ENCODE assay signal across 22 cellular contexts in genomic region chr1:1911390-1912041, GRCh38. TPM values are rescaled to one million over a fixed set of nuclear protein-coding genes. Genes with fewer than 3 reads are reported as not detected.
DNase-seq lines count a peak whose midpoint lies in the region; ATAC-seq and TF ChIP-seq lines count a peak whose summit lies in the region.
"Had no signal": no experiment of that assay in that cellular context is flagged by ENCODE, and none has a peak within 500 bp of the region (broad histone marks: within the 10 kb centered on the region; RNA-seq: fewer than 3 reads in every experiment).

No MANE protein-coding gene starts in this region.

- intact Hi-C loops in natural killer cell (cut with micrococcal nuclease) = no loop called here
- intact Hi-C loops in adrenal gland (cut with DNase I) = no loop called here

- no peaks in the 10 kb centered on the region for H3K36me3 Mint-ChIP-seq in natural killer cell treated with Interleukin-12 subunit alpha and Interleukin-12 subunit beta and Interleukin-15 and Interleukin-18, amount 100 ng/mL, for 72 hours
- H3K36me3 Mint-ChIP-seq in natural killer cell (no peaks in the 10 kb centered on the region), mesothelial cell of epicardium (no peaks in the 10 kb centered on the region)
- no peaks in the 10 kb centered on the region for H3K36me3 Mint-ChIP-seq in stimulated activated memory B cell treated with anti-CD40 and anti-IgM and Interleukin-4, amounts not matched to agents 10 μg/mL and 1 μg/mL and 100 μg/mL, for 72 hours
- H3K36me3 Mint-ChIP-seq in activated CD8-positive, alpha-beta T cell treated with anti-CD3 and anti-CD28 coated beads, Interleukin-2, amount 10 ng/mL, durations not matched to agents 7 days and 5 days (ENCODE audit: low read depth) = no peaks in the 10 kb centered on the region

- peak overlapping the region; percentile 25 for H3K4me3 Mint-ChIP-seq in natural killer cell treated with Interleukin-12 subunit alpha and Interleukin-12 subunit beta and Interleukin-15 and Interleukin-18, amount 100 ng/mL, for 72 hours
- H3K4me3 Mint-ChIP-seq in natural killer cell (no peak overlapping the region), mesothelial cell of epicardium (peak overlapping the region; percentile 17)
- peak overlapping the region; percentile 35 for H3K4me3 Mint-ChIP-seq in stimulated activated memory B cell treated with anti-CD40 and anti-IgM and Interleukin-4, amounts not matched to agents 10 μg/mL and 1 μg/mL and 100 μg/mL, for 72 hours
- no peak overlapping the region for H3K4me3 Mint-ChIP-seq in activated CD8-positive, alpha-beta T cell treated with anti-CD3 and anti-CD28 coated beads, Interleukin-2, amount 10 ng/mL, durations not matched to agents 7 days and 5 days
- H3K4me3 Mint-ChIP-seq: stimulated activated naive CD8-positive, alpha-beta T cell treated with anti-CD3 and anti-CD28 coated beads, Interleukin-15, amount 100 ng/mL, for 72 hours had no signal

- no peaks in the 10 kb centered on the region for H3K9me3 ChIP-seq in adrenal gland (replicated peaks in 1 of 3)
- H3K9me3 ChIP-seq: gastroesophageal sphincter had no signal

- no peaks in the 10 kb centered on the region for H3K9me3 Mint-ChIP-seq in natural killer cell treated with Interleukin-12 subunit alpha and Interleukin-12 subunit beta and Interleukin-15 and Interleukin-18, amount 100 ng/mL, for 72 hours
- H3K9me3 Mint-ChIP-seq in natural killer cell = no peaks in the 10 kb centered on the region
- H3K9me3 Mint-ChIP-seq in mesothelial cell of epicardium = no peaks in the 10 kb centered on the region
- H3K9me3 Mint-ChIP-seq in stimulated activated memory B cell treated with anti-CD40 and anti-IgM and Interleukin-4, amounts not matched to agents 10 μg/mL and 1 μg/mL and 100 μg/mL, for 72 hours = no peaks in the 10 kb centered on the region
- H3K9me3 Mint-ChIP-seq in activated CD8-positive, alpha-beta T cell treated with anti-CD3 and anti-CD28 coated beads, Interleukin-2, amount 10 ng/mL, durations not matched to agents 7 days and 5 days (ENCODE audit: insufficient read depth) = no peaks in the 10 kb centered on the region
- H3K9me3 Mint-ChIP-seq: stimulated activated naive CD8-positive, alpha-beta T cell treated with anti-CD3 and anti-CD28 coated beads, Interleukin-15, amount 100 ng/mL, for 72 hours had no signal

- CTCF ChIA-PET in activated CD8-positive, alpha-beta T cell treated with anti-CD3 and anti-CD28 coated beads, Interleukin-2, amount 10 ng/mL, durations not matched to agents 7 days and 5 days (lab: Charles Lee) = no interaction called here

- H3K4me1 Mint-ChIP-seq in natural killer cell treated with Interleukin-12 subunit alpha and Interleukin-12 subunit beta and Interleukin-15 and Interleukin-18, amount 100 ng/mL, for 72 hours (ENCODE audit: low read depth in 2 of 2) = peaks cover 9 to 10% of the 10 kb centered on the region in 2 donors
- H3K4me1 Mint-ChIP-seq in natural killer cell (peaks cover 10% of the 10 kb centered on the region in 2 donors), mesothelial cell of epicardium (peaks cover 11% of the 10 kb centered on the region)
- H3K4me1 Mint-ChIP-seq in stimulated activated memory B cell treated with anti-CD40 and anti-IgM and Interleukin-4, amounts not matched to agents 10 μg/mL and 1 μg/mL and 100 μg/mL, for 72 hours = peaks cover 12% of the 10 kb centered on the region
- peaks cover 16% of the 10 kb centered on the region for H3K4me1 Mint-ChIP-seq in activated CD8-positive, alpha-beta T cell treated with anti-CD3 and anti-CD28 coated beads, Interleukin-2, amount 10 ng/mL, durations not matched to agents 7 days and 5 days (ENCODE audit: low read depth)

- POLR2A ChIA-PET in activated CD8-positive, alpha-beta T cell treated with anti-CD3 and anti-CD28 coated beads, Interleukin-2, amount 10 ng/mL, durations not matched to agents 7 days and 5 days (lab: Charles Lee) = no interaction called here

- TF ChIP-seq POLR2A in adrenal gland (IDR thresholded peaks at IDR 0.05) = no peak

- H3K4me1 ChIP-seq in adrenal gland (replicated peaks in 1 of 2) = peaks cover 5 to 19% of the 10 kb centered on the region in 2 donors

- H3K36me3 ChIP-seq in adrenal gland (replicated peaks in 1 of 2) (no peaks in the 10 kb centered on the region), H7 (replicated peaks; ENCODE audit: control insufficient read depth, insufficient read depth, low read length) (no peaks in the 10 kb centered on the region)
- H3K36me3 ChIP-seq: gastroesophageal sphincter had no signal

- no peak for ATAC-seq in natural killer cell treated with Interleukin-12 subunit alpha and Interleukin-12 subunit beta and Interleukin-15 and Interleukin-18, amount 100 ng/mL, for 72 hours
- ATAC-seq in natural killer cell (no peak), HG03108 (IDR thresholded peaks at IDR 0.05; ENCODE audit: unreplicated experiment) (no peak)
- ATAC-seq in stimulated activated memory B cell treated with anti-CD40 and anti-IgM and Interleukin-4, amounts not matched to agents 10 μg/mL and 1 μg/mL and 100 μg/mL, for 72 hours = no peak
- no peak for ATAC-seq in activated CD8-positive, alpha-beta T cell treated with anti-CD3 and anti-CD28 coated beads, Interleukin-2, amount 10 ng/mL, durations not matched to agents 7 days and 5 days
- ATAC-seq: gastroesophageal sphincter; stimulated activated naive CD8-positive, alpha-beta T cell treated with anti-CD3 and anti-CD28 coated beads, Interleukin-15, amount 100 ng/mL, for 72 hours had no signal

- H3K4me3 ChIP-seq in adrenal gland = no peak overlapping the region
- no peak overlapping the region for H3K4me3 ChIP-seq in H7 (ENCODE audit: insufficient read depth, low read depth, low read length)
- H3K4me3 ChIP-seq: gastroesophageal sphincter had no signal

- H3K27me3 ChIP-seq in adrenal gland = no peaks in the 10 kb centered on the region
- H3K27me3 ChIP-seq in H7 (ENCODE audit: control insufficient read depth, insufficient read depth, low read length) = peaks cover 4% of the 10 kb centered on the region; the same call in 1 of the 2 replicates
- H3K27me3 ChIP-seq: gastroesophageal sphincter had no signal

- TF ChIP-seq CTCF in natural killer cell (IDR thresholded peaks at IDR 0.05) = no peak
- no peak for TF ChIP-seq CTCF in adrenal gland (IDR thresholded peaks at IDR 0.05)
- TF ChIP-seq CTCF in mesothelial cell of epicardium (IDR thresholded peaks at IDR 0.05; ENCODE audit: unreplicated experiment) = no peak

- H3K27me3 Mint-ChIP-seq in natural killer cell treated with Interleukin-12 subunit alpha and Interleukin-12 subunit beta and Interleukin-15 and Interleukin-18, amount 100 ng/mL, for 72 hours = no peaks in the 10 kb centered on the region
- peaks cover 0 to 4% of the 10 kb centered on the region in 2 donors for H3K27me3 Mint-ChIP-seq in natural killer cell (ENCODE audit: low read depth in 2 of 2)
- H3K27me3 Mint-ChIP-seq in mesothelial cell of epicardium (ENCODE audit: low read depth) = peaks cover 8% of the 10 kb centered on the region
- peaks cover 36% of the 10 kb centered on the region for H3K27me3 Mint-ChIP-seq in stimulated activated memory B cell treated with anti-CD40 and anti-IgM and Interleukin-4, amounts not matched to agents 10 μg/mL and 1 μg/mL and 100 μg/mL, for 72 hours
- peaks cover 3% of the 10 kb centered on the region for H3K27me3 Mint-ChIP-seq in activated CD8-positive, alpha-beta T cell treated with anti-CD3 and anti-CD28 coated beads, Interleukin-2, amount 10 ng/mL, durations not matched to agents 7 days and 5 days (ENCODE audit: low read depth)
- H3K27me3 Mint-ChIP-seq: stimulated activated naive CD8-positive, alpha-beta T cell treated with anti-CD3 and anti-CD28 coated beads, Interleukin-15, amount 100 ng/mL, for 72 hours had no signal

- no peak overlapping the region for H3K27ac Mint-ChIP-seq in natural killer cell treated with Interleukin-12 subunit alpha and Interleukin-12 subunit beta and Interleukin-15 and Interleukin-18, amount 100 ng/mL, for 72 hours
- H3K27ac Mint-ChIP-seq in natural killer cell (no peak overlapping the region), mesothelial cell of epicardium (no peak overlapping the region)
- H3K27ac Mint-ChIP-seq in stimulated activated memory B cell treated with anti-CD40 and anti-IgM and Interleukin-4, amounts not matched to agents 10 μg/mL and 1 μg/mL and 100 μg/mL, for 72 hours = no peak overlapping the region
- H3K27ac Mint-ChIP-seq in activated CD8-positive, alpha-beta T cell treated with anti-CD3 and anti-CD28 coated beads, Interleukin-2, amount 10 ng/mL, durations not matched to agents 7 days and 5 days = no peak overlapping the region
- H3K27ac Mint-ChIP-seq: stimulated activated naive CD8-positive, alpha-beta T cell treated with anti-CD3 and anti-CD28 coated beads, Interleukin-15, amount 100 ng/mL, for 72 hours had no signal

- WGBS in adrenal gland, 4 donors = 82 to 95% (median 86%) methylated on average over 5 to 11 of the region's 11 CpGs

- no peak overlapping the region for H3K27ac ChIP-seq in adrenal gland
- H3K27ac ChIP-seq: gastroesophageal sphincter had no signal

- no peak for DNase-seq in natural killer cell treated with Interleukin-12 subunit alpha and Interleukin-12 subunit beta and Interleukin-15 and Interleukin-18, amount 100 ng/mL, for 72 hours (ENCODE audit: low spot score)
- DNase-seq in natural killer cell = no peak
- peak in 4 of 7 donors; percentile 13 to 34 (median 20) for DNase-seq in adrenal gland
- no peak for DNase-seq in mesothelial cell of epicardium (ENCODE audit: low spot score in 2 of 2, unreplicated experiment in 2 of 2)
- DNase-seq in H7 = no peak
- no peak for DNase-seq in activated CD8-positive, alpha-beta T cell treated with anti-CD3 and anti-CD28 coated beads, Interleukin-2, amount 10 ng/mL, durations not matched to agents 7 days and 5 days
- DNase-seq: activated CD4-positive, CD25-positive, alpha-beta regulatory T cell treated with anti-CD3 and anti-CD28 coated beads, Interleukin-2, amount 50 U/mL, for 72 hours; activated CD8-positive, alpha-beta memory T cell treated with anti-CD3 and anti-CD28 coated beads for 24 hours; activated T-cell treated with anti-CD3 and anti-CD28 coated beads, Interleukin-2, amount 50 U/mL, for 1 hour; anterior cingulate cortex; cortex of kidney; Kasumi-1; midbrain; MV-4-11; NCI-H1694; NCI-H446 treated with DMSO at 0.1 percent for 48 hours; stimulated activated naive CD8-positive, alpha-beta T cell treated with anti-CD3 and anti-CD28 coated beads, Interleukin-15, amount 100 ng/mL, for 72 hours had no signal

RNA-seq across cellular contexts. Expression of gene CALML6, which starts 3.5 kb away (rescaled TPM):
- total RNA-seq in natural killer cell treated with Interleukin-12 subunit alpha and Interleukin-12 subunit beta and Interleukin-15 and Interleukin-18, amount 100 ng/mL, for 72 hours = 1 to 10 TPM in 1 of 2 donors, under 1 TPM in 1; 1.00 to 1.2 TPM
- total RNA-seq in natural killer cell = 1 to 10 TPM; 2.1 to 3.9 (median 2.9) TPM
- under 1 TPM in 3 of 8 donors, not detected in 5; 0.35 to 0.61 (median 0.36) TPM for total RNA-seq in adrenal gland
- 1 to 10 TPM in 2 of 3 donors, not detected in 1; 3.2 to 4.7 TPM for polyA plus RNA-seq in adrenal gland
- total RNA-seq in mesothelial cell of epicardium = 1.6 to 2.7 TPM (median 1.9 TPM) in 3 replicates
- total RNA-seq in H7 (2014; rRNA removed; shearing (Covaris generic)) = 1.6 and 3.7 TPM in 2 replicates
- under 1 TPM; 0.21 to 0.42 TPM for total RNA-seq in activated CD8-positive, alpha-beta T cell treated with anti-CD3 and anti-CD28 coated beads, Interleukin-2, amount 10 ng/mL, durations not matched to agents 7 days and 5 days
- total RNA-seq: RPMI7951 had no signal

RNA-seq across cellular contexts. Expression of gene TMEM52, which starts 7.6 kb away (rescaled TPM):
- total RNA-seq in natural killer cell treated with Interleukin-12 subunit alpha and Interleukin-12 subunit beta and Interleukin-15 and Interleukin-18, amount 100 ng/mL, for 72 hours = under 1 TPM in 1 of 2 donors, not detected in 1; 0.43 TPM
- total RNA-seq in natural killer cell (under 1 TPM in 1 of 3 donors, not detected in 2; 0.41 TPM), adrenal gland (10 to 100 TPM; 35.0 to 95.4 (median 68.5) TPM), mesothelial cell of epicardium (2.1 to 2.8 TPM (median 2.5 TPM) in 3 replicates)
- 10 to 100 TPM; 20.9 to 94.0 (median 64.7) TPM for polyA plus RNA-seq in adrenal gland
- total RNA-seq in H7 (2014; rRNA removed; shearing (Covaris generic)) = 24.1 and 29.4 TPM in 2 replicates
- under 1 TPM in 1 of 2 experiments, not detected in 1; 0.70 TPM for total RNA-seq in activated CD8-positive, alpha-beta T cell treated with anti-CD3 and anti-CD28 coated beads, Interleukin-2, amount 10 ng/mL, durations not matched to agents 7 days and 5 days
- total RNA-seq: posterior vena cava had no signal

RNA-seq across cellular contexts. Expression of gene GNB1, which starts 20.6 kb away (rescaled TPM):
- 100 to 1,000 TPM; 361 to 446 TPM for total RNA-seq in natural killer cell treated with Interleukin-12 subunit alpha and Interleukin-12 subunit beta and Interleukin-15 and Interleukin-18, amount 100 ng/mL, for 72 hours
- total RNA-seq in natural killer cell (100 to 1,000 TPM; 285 to 304 (median 289) TPM), adrenal gland (100 to 1,000 TPM; 108 to 331 (median 232) TPM), mesothelial cell of epicardium (272 to 289 TPM (median 283 TPM) in 3 replicates)
- 100 to 1,000 TPM in 1 of 3 donors, 10 to 100 TPM in 2; 81.7 to 482 (median 84.8) TPM for polyA plus RNA-seq in adrenal gland
- 135 and 159 TPM in 2 replicates for total RNA-seq in H7 (2014; rRNA removed; shearing (Covaris generic))
- total RNA-seq in activated CD8-positive, alpha-beta T cell treated with anti-CD3 and anti-CD28 coated beads, Interleukin-2, amount 10 ng/mL, durations not matched to agents 7 days and 5 days = 100 to 1,000 TPM; 398 TPM

Comparison
In these comparisons a context has a peak if more than half of its experiments do, and no peak if none do; other contexts are left out.
1. H3K4me3 Mint-ChIP-seq: peak in natural killer cell treated with Interleukin-12 subunit alpha and Interleukin-12 subunit beta and Interleukin-15 and Interleukin-18, amount 100 ng/mL, for 72 hours (single experiment), mesothelial cell of epicardium (single experiment) and stimulated activated memory B cell treated with anti-CD40 and anti-IgM and Interleukin-4, amounts not matched to agents 10 μg/mL and 1 μg/mL and 100 μg/mL, for 72 hours (single experiment); none in natural killer cell (single experiment) and activated CD8-positive, alpha-beta T cell treated with anti-CD3 and anti-CD28 coated beads, Interleukin-2, amount 10 ng/mL, durations not matched to agents 7 days and 5 days (single experiment).
2. DNase-seq: peak in adrenal gland (4 of 7); none in natural killer cell treated with Interleukin-12 subunit alpha and Interleukin-12 subunit beta and Interleukin-15 and Interleukin-18, amount 100 ng/mL, for 72 hours (single experiment), natural killer cell (single experiment), mesothelial cell of epicardium (0 of 2), H7 (single experiment) and activated CD8-positive, alpha-beta T cell treated with anti-CD3 and anti-CD28 coated beads, Interleukin-2, amount 10 ng/mL, durations not matched to agents 7 days and 5 days (single experiment).